In genomic region chr3:48897401-48898376, GRCh38 we compare ENCODE assay signal across 8 cellular contexts. TPM values are rescaled to one million over a fixed set of nuclear protein-coding genes. Genes with fewer than 3 reads are reported as not detected.
DNase-seq lines count a peak whose midpoint lies in the region; ATAC-seq and TF ChIP-seq lines count a peak whose summit lies in the region.

No MANE protein-coding gene starts in this region.

- no peaks in the 10 kb centered on the region for H3K9me3 ChIP-seq in suprapubic skin

- DNase-seq in ELF-1 (ENCODE audit: low read depth, low spot score) = peak; percentile 16
- no peak for DNase-seq in astrocyte of the cerebellum (ENCODE audit: low read depth)
- no peak for DNase-seq in kidney epithelial cell (ENCODE audit: low read depth)
- peak in 1 of 2 donors; percentile 64 for DNase-seq in suprapubic skin (ENCODE audit: low spot score in 2 of 2)
- DNase-seq in inferior parietal cortex (ENCODE audit: extremely low spot score) = no peak
- no peak for DNase-seq in epidermal melanocyte (ENCODE audit: insufficient read length, low spot score)

- ATAC-seq in HG03280 (IDR thresholded peaks at IDR 0.05; ENCODE audit: unreplicated experiment) = peak; percentile 5
- no peak for ATAC-seq in HG02763 (IDR thresholded peaks at IDR 0.05; ENCODE audit: unreplicated experiment)

- TF ChIP-seq EP300 in suprapubic skin (IDR thresholded peaks at IDR 0.05) = no peak

- H3K36me3 ChIP-seq in kidney epithelial cell (ENCODE audit: control insufficient read depth, insufficient read depth, low read length) = no peaks in the 10 kb centered on the region
- H3K36me3 ChIP-seq in suprapubic skin = no peaks in the 10 kb centered on the region

- peak overlapping the region; percentile 62 for H3K4me3 ChIP-seq in astrocyte of the cerebellum (ENCODE audit: low read depth, low read length)
- peak overlapping the region; percentile 70 for H3K4me3 ChIP-seq in kidney epithelial cell (ENCODE audit: low read depth, low read length)
- H3K4me3 ChIP-seq in suprapubic skin = peak overlapping the region; percentile 87

- H3K4me1 ChIP-seq in suprapubic skin = peaks cover 23% of the 10 kb centered on the region

- no peak for TF ChIP-seq POLR2A in suprapubic skin (IDR thresholded peaks at IDR 0.05)

- H3K27me3 ChIP-seq in kidney epithelial cell (ENCODE audit: control insufficient read depth, insufficient read depth, low read length) (no peaks in the 10 kb centered on the region), suprapubic skin (no peaks in the 10 kb centered on the region)

- WGBS in suprapubic skin = 40% methylated on average over 17 of the region's 17 CpGs

- no peak for TF ChIP-seq CTCF in astrocyte of the cerebellum (IDR thresholded peaks at IDR 0.05; ENCODE audit: low read depth, low read length, missing control alignments)
- TF ChIP-seq CTCF in kidney epithelial cell (IDR thresholded peaks at IDR 0.05; ENCODE audit: insufficient read depth, low read length, poor library complexity, severe bottlenecking) = no peak
- TF ChIP-seq CTCF in suprapubic skin (IDR thresholded peaks at IDR 0.05) = no peak

- in situ Hi-C loops in astrocyte of the cerebellum (cut with HindIII; ENCODE audit: low sequenced_read_pairs) = no loop called here

- peak overlapping the region; percentile 75 for H3K27ac ChIP-seq in suprapubic skin

RNA-seq across cellular contexts. Expression of gene SLC25A20, which starts 1.0 kb away (rescaled TPM):
- total RNA-seq in kidney epithelial cell (6.9 and 12.3 TPM in 2 replicates), suprapubic skin (10 to 100 TPM; 11.3 to 23.7 (median 17.9) TPM)

RNA-seq across cellular contexts. Expression of gene ARIH2, which starts 21.0 kb away (rescaled TPM):
- total RNA-seq in kidney epithelial cell = 99.9 and 106 TPM in 2 replicates
- 100 to 1,000 TPM in 1 of 4 donors, 10 to 100 TPM in 3; 57.9 to 148 (median 61.8) TPM for total RNA-seq in suprapubic skin

RNA-seq across cellular contexts. Expression of gene PRKAR2A, which starts 50.0 kb away (rescaled TPM):
- total RNA-seq in kidney epithelial cell (27.5 and 34.9 TPM in 2 replicates), suprapubic skin (10 to 100 TPM; 24.9 to 34.5 (median 29.5) TPM)
